ENCODE assay signal across 25 cellular contexts in genomic region chr6:11398451-11399326, GRCh38.
DNase-seq lines count a peak whose midpoint lies in the region; ATAC-seq, FAIRE-seq and TF ChIP-seq lines count a peak whose summit lies in the region.
"Had no signal": no experiment of that assay in that cellular context is flagged by ENCODE, and none has a peak within 500 bp of the region (broad histone marks: within the 10 kb centered on the region; RNA-seq: fewer than 3 reads in every experiment).

No MANE protein-coding gene starts in this region.

- H3K36me3 ChIP-seq in H1 (ENCODE audit: control insufficient read depth in 2 of 4, insufficient read depth in 4 of 4, low read length in 3 of 4), result no peaks in the 10 kb centered on the region
- H3K36me3 ChIP-seq in right lobe of liver, result no peaks in the 10 kb centered on the region
- H3K36me3 ChIP-seq: spleen, vagina had no signal

- no peaks in the 10 kb centered on the region for H3K79me1 ChIP-seq in H1 (ENCODE audit: low read depth, low read length)

- H3K56ac ChIP-seq in H1 (replicated peaks; ENCODE audit: insufficient read length, low read depth, low read length), result no peak overlapping the region

- H4K20me1 ChIP-seq in H1 (replicated peaks in 1 of 2; ENCODE audit: control insufficient read depth in 1 of 2, insufficient read depth in 2 of 2, low read length in 2 of 2), result no peaks in the 10 kb centered on the region

- no peak overlapping the region for H4K8ac ChIP-seq in H1 (ENCODE audit: extremely low read depth, insufficient read depth, low read length)

- WGBS in H1 (ENCODE audit: extremely low coverage in 1 of 2, insufficient coverage in 1 of 2, insufficient read length in 1 of 2, insufficient replicate concordance in 2 of 2, low coverage in 1 of 2, low lambda C conversion rate in 2 of 2, missing lambda C conversion rate in 1 of 2), 2 experiments, result 80% methylated on average over 6 of the region's 6 CpGs; no CpG with 5 or more reads in 1 of the 2 experiments
- 37% methylated on average over 6 of the region's 6 CpGs for WGBS in right lobe of liver (ENCODE audit: insufficient coverage, low coverage, low lambda C conversion rate, missing lambda C conversion rate)

- H4K5ac ChIP-seq in H1 (ENCODE audit: insufficient read length, low read depth, low read length), result no peak overlapping the region

- no peaks in the 10 kb centered on the region for H3K4me1 ChIP-seq in H1 (replicated peaks in 1 of 4; ENCODE audit: control insufficient read depth in 3 of 4, insufficient read depth in 4 of 4, low read length in 3 of 4)
- peaks cover 0 to 21% (median 10%) of the 10 kb centered on the region in 4 donors for H3K4me1 ChIP-seq in right lobe of liver
- H3K4me1 ChIP-seq: body of pancreas, foreskin keratinocyte, vagina had no signal

- CTCF ChIA-PET in H1 (lab: Charles Lee; ENCODE audit: partially characterized antibody), result interaction anchor here (0.6 kb wide), 1 partner anchor 34 kb away, joined by 3 read pairs; no protein-coding TSS in a partner anchor

- H2BK5ac ChIP-seq in H1 (ENCODE audit: low read depth, low read length), result no peak overlapping the region

- H2BK20ac ChIP-seq in H1 (ENCODE audit: low read length), result no peak overlapping the region

- H3K4me3 ChIP-seq in H1 (ENCODE audit: extremely low read depth in 1 of 4, insufficient read depth in 2 of 4, low read depth in 3 of 4, low read length in 4 of 4) (no peak overlapping the region), right lobe of liver (no peak overlapping the region)
- H3K4me3 ChIP-seq: body of pancreas, spleen, vagina had no signal

- H3K4me2 ChIP-seq in H1 (ENCODE audit: insufficient read depth in 1 of 2, low read depth in 2 of 2, low read length in 2 of 2), result no peak overlapping the region

- peaks cover 0 to 5% of the 10 kb centered on the region in 2 experiments; a peak in 1 of 4 replicates for H3K9me3 ChIP-seq in H1 (ENCODE audit: insufficient read depth in 2 of 2, low read depth in 1 of 2, low read length in 1 of 2)
- H3K9me3 ChIP-seq in right lobe of liver, result no peaks in the 10 kb centered on the region
- H3K9me3 ChIP-seq: body of pancreas, vagina had no signal

- no peak overlapping the region for H2BK12ac ChIP-seq in H1 (ENCODE audit: low read depth, low read length)

- no peak overlapping the region for H2AFZ ChIP-seq in H1 (ENCODE audit: low read length)

- no peak for TF ChIP-seq EP300 in H1 (IDR thresholded peaks at IDR 0.05; ENCODE audit: borderline replicate concordance in 1 of 2, low read depth in 2 of 2, low read length in 2 of 2)

- H4K91ac ChIP-seq in H1 (replicated peaks; ENCODE audit: insufficient read length, low read length), result no peak overlapping the region

- H2AK5ac ChIP-seq in H1 (ENCODE audit: low read depth, low read length), result no peak overlapping the region

- ATAC-seq in right lobe of liver (peak; percentile 81 to 89 (median 88)), HG02588 (IDR thresholded peaks at IDR 0.05; ENCODE audit: unreplicated experiment) (no peak)
- ATAC-seq: activated CD4-positive, CD25-positive, alpha-beta regulatory T cell treated with anti-CD3 and anti-CD28 coated beads, Interleukin-2, amount 50 U/mL, for 24 hours; activated T-cell treated with anti-CD3 and anti-CD28 coated beads, Interleukin-2, amount 50 U/mL, for 72 hours; body of pancreas; foreskin keratinocyte; natural killer cell treated with Interleukin-12 subunit alpha and Interleukin-12 subunit beta and Interleukin-15 and Interleukin-18, amount 100 ng/mL, for 72 hours; SK-N-SH treated with all-trans-retinoic acid at 6 μM for 48 hours had no signal

- H3K27me3 ChIP-seq in H1 (replicated peaks in 1 of 4; ENCODE audit: control insufficient read depth in 3 of 4, extremely low read depth in 1 of 4, insufficient read depth in 3 of 4, low read length in 3 of 4), result no peaks in the 10 kb centered on the region
- H3K27me3 ChIP-seq in right lobe of liver, result no peaks in the 10 kb centered on the region
- H3K27me3 ChIP-seq: body of pancreas, foreskin keratinocyte, spleen, vagina had no signal

- TF ChIP-seq RAD21 in H1 (IDR thresholded peaks at IDR 0.05 in 1 of 2, conservative IDR thresholded peaks at IDR 0.05 in 1 of 2; ENCODE audit: low read depth in 2 of 2, low read length in 2 of 2), result no peak

- POLR2A ChIA-PET in H1 (lab: Charles Lee; ENCODE audit: partially characterized antibody), result no interaction called here

- DNase-seq in AML-193 (lab: John Stamatoyannopoulos, UW) (peak; percentile 22 to 23), MV-4-11 (lab: John Stamatoyannopoulos, UW) (peak; percentile 59), H1 (ENCODE audit: low read depth in 1 of 2, low spot score in 2 of 2) (no peak), right lobe of liver (peak in 1 of 3 donors; percentile 75), cerebellar cortex (ENCODE audit: low spot score) (no peak), mucosa of gallbladder (ENCODE audit: low spot score) (no peak)
- DNase-seq in activated effector memory CD4-positive, alpha-beta T cell treated with anti-CD3 and anti-CD28 coated beads, Interleukin-2, amount 50 U/mL, for 16 hours, result no peak
- DNase-seq: ACHN; activated CD8-positive, alpha-beta memory T cell treated with anti-CD3 and anti-CD28 coated beads for 24 hours; activated T-cell treated with anti-CD3 and anti-CD28 coated beads, Interleukin-2, amount 50 U/mL, for 72 hours; body of pancreas; CD4-positive, CD25-positive, alpha-beta regulatory T cell; cortex of kidney; DMS153; foreskin keratinocyte; hypothalamus; NCI-H1436; NCI-H2171; spleen; T-helper 9 cell had no signal

- H3K4ac ChIP-seq in H1 (replicated peaks; ENCODE audit: insufficient read length, low read depth, low read length), result no peak overlapping the region

- TF ChIP-seq CTCF in H1 (IDR thresholded peaks at IDR 0.05; ENCODE audit: control extremely low read depth in 1 of 3, insufficient read depth in 1 of 3, low read depth in 1 of 3, low read length in 3 of 3) (no peak), right lobe of liver (IDR thresholded peaks at IDR 0.05) (no peak)

- no peak for FAIRE-seq in H1 (lab: Jason Lieb, UNC)

- H3K27ac ChIP-seq in H1 (ENCODE audit: low read depth, low read length) (no peak overlapping the region), right lobe of liver (peak overlapping the region; percentile 28 to 90 (median 85))
- H3K27ac ChIP-seq: body of pancreas, foreskin keratinocyte, vagina had no signal

- H3K23me2 ChIP-seq in H1 (ENCODE audit: low read depth, low read length), result peaks cover 1% of the 10 kb centered on the region; the same call in 1 of the 2 replicates

- no peak overlapping the region for H3K18ac ChIP-seq in H1 (ENCODE audit: extremely low read depth, low read length)

- TF ChIP-seq POLR2A in H1 (IDR thresholded peaks at IDR 0.05; ENCODE audit: control extremely low read depth in 1 of 2, low read depth in 2 of 2, low read length in 2 of 2), result no peak
- peak; percentile 16 for TF ChIP-seq POLR2A in right lobe of liver (IDR thresholded peaks at IDR 0.05)

- H2BK15ac ChIP-seq in H1 (ENCODE audit: low read length), result no peak overlapping the region

- intact Hi-C loops in right lobe of liver (cut with DNase I), result no loop called here

- H3K14ac ChIP-seq in H1 (ENCODE audit: insufficient read length), result no peak overlapping the region

- no peak overlapping the region for H3K9ac ChIP-seq in H1 (replicated peaks in 1 of 4; ENCODE audit: extremely low read depth in 1 of 4, low read depth in 3 of 4, low read length in 3 of 4)

- no peaks in the 10 kb centered on the region for H3K79me2 ChIP-seq in H1 (ENCODE audit: control insufficient read depth in 1 of 2, insufficient read depth in 2 of 2, low read length in 2 of 2)

- no peak overlapping the region for H2BK120ac ChIP-seq in H1 (replicated peaks; ENCODE audit: low read depth, low read length)

- no peak overlapping the region for H3K23ac ChIP-seq in H1 (ENCODE audit: insufficient read length)

TF ChIP-seq in H1, 55 proteins besides CTCF, POLR2A, EP300 and RAD21:
- TF ChIP-seq MAFK (IDR thresholded peaks at IDR 0.05; ENCODE audit: low read depth, low read length) (no peak), ATF2 (IDR thresholded peaks at IDR 0.05; ENCODE audit: low read length) (no peak), CEBPB (IDR thresholded peaks at IDR 0.05; ENCODE audit: low read depth, low read length) (peak; percentile 50; the same call in 1 of the 2 replicates), SIX5 (IDR thresholded peaks at IDR 0.05; ENCODE audit: low read depth, low read length) (no peak), EZH2 (IDR thresholded peaks at IDR 0.05; ENCODE audit: low read depth, low read length, severe bottlenecking) (no peak), SIN3A (conservative IDR thresholded peaks at IDR 0.05 in 1 of 2, IDR thresholded peaks at IDR 0.05 in 1 of 2; ENCODE audit: low read depth in 1 of 2, low read length in 2 of 2) (no peak), KDM4A (IDR thresholded peaks at IDR 0.05; ENCODE audit: low read depth, low read length, severe bottlenecking) (no peak)
TF ChIP-seq in H1: peak in this region for 1.

Comparison
In these comparisons a context has a peak if more than half of its experiments do, and no peak if none do; other contexts are left out.
1. DNase-seq: peak in AML-193 (2 of 2) and MV-4-11 (single experiment); none in H1 (0 of 2), cerebellar cortex (single experiment), activated effector memory CD4-positive, alpha-beta T cell treated with anti-CD3 and anti-CD28 coated beads, Interleukin-2, amount 50 U/mL, for 16 hours (single experiment) and mucosa of gallbladder (single experiment).